26 cellular contexts compared by ENCODE assay signal in genomic region chr2:167681646-167682045, GRCh38.
"Had no signal": no experiment of that assay in that cellular context is flagged by ENCODE, and none has a peak within 500 bp of the region (broad histone marks: within the 10 kb centered on the region; RNA-seq: fewer than 3 reads in every experiment).

No MANE protein-coding gene starts in this region.

- H3K27ac ChIP-seq: esophagus squamous epithelium, foreskin keratinocyte, left ventricle myocardium inferior, ovary, SK-N-MC, spleen, transverse colon, vagina had no signal

- H3K36me3 ChIP-seq: esophagus squamous epithelium, left ventricle myocardium inferior, ovary, spleen, transverse colon, vagina had no signal

- ATAC-seq: activated CD8-positive, alpha-beta memory T cell treated with anti-CD3 and anti-CD28 coated beads, Interleukin-2, amount 10 ng/mL, durations not matched to agents 7 days and 5 days; activated T-helper 17 cell treated with anti-CD3 and anti-CD28 coated beads, Interleukin-2, amount 50 U/mL, for 72 hours; foreskin keratinocyte; mucosa of descending colon; T-cell had no signal

- H3K4me1 ChIP-seq: esophagus squamous epithelium, foreskin keratinocyte, left ventricle myocardium inferior, spleen, transverse colon, vagina had no signal

- H3K27me3 ChIP-seq: esophagus squamous epithelium, foreskin keratinocyte, ovary, spleen, transverse colon, vagina had no signal

- H3K4me3 ChIP-seq: esophagus squamous epithelium, left ventricle myocardium inferior, mucosa of descending colon, ovary, SK-N-MC, spleen, transverse colon, vagina had no signal

- H3K9me3 ChIP-seq: esophagus squamous epithelium, left ventricle myocardium inferior, mucosa of descending colon, ovary, spleen, transverse colon, vagina had no signal

- FAIRE-seq: endothelial cell of umbilical vein, kidney had no signal

- DNase-seq: activated CD4-positive, alpha-beta memory T cell treated with anti-CD3 and anti-CD28 coated beads, Interleukin-2, amount 10 ng/mL, durations not matched to agents 7 days and 5 days; activated CD4-positive, alpha-beta T cell treated with anti-CD3 and anti-CD28 coated beads for 48 hours; activated CD4-positive, CD25-positive, alpha-beta regulatory T cell; activated CD8-positive, alpha-beta memory T cell treated with anti-CD3 and anti-CD28 coated beads, Interleukin-2, amount 10 ng/mL, durations not matched to agents 7 days and 5 days; activated naive CD4-positive, alpha-beta T cell treated with Interleukin-2 at 50 U/mL for 16 hours; activated naive CD8-positive, alpha-beta T cell treated with anti-CD3 and anti-CD28 coated beads, Interleukin-2, amount 10 ng/mL, durations not matched to agents 7 days and 5 days; cortex of kidney; effector CD8-positive, alpha-beta T cell; esophagus squamous epithelium; foreskin keratinocyte; glutamatergic neuron; kidney; left ventricle myocardium inferior; mammary epithelial cell; mucosa of descending colon; naive B cell; ovary; spleen; stimulated activated CD8-positive, alpha-beta memory T cell treated with anti-CD3 and anti-CD28 coated beads, Interleukin-4, amount 100 ng/mL, for 48 hours; stimulated activated naive CD4-positive, alpha-beta T cell treated with Interleukin-2 at 50 U/mL for 16 hours; T-cell; transverse colon had no signal
